ENCODE assay signal across 13 cellular contexts in genomic region chr3:134351421-134351820, GRCh38. TPM values are rescaled to one million over a fixed set of nuclear protein-coding genes. Genes with fewer than 3 reads are reported as not detected.
DNase-seq lines count a peak whose midpoint lies in the region; ATAC-seq and TF ChIP-seq lines count a peak whose summit lies in the region.
"Had no signal": no experiment of that assay in that cellular context is flagged by ENCODE, and none has a peak within 500 bp of the region (broad histone marks: within the 10 kb centered on the region; RNA-seq: fewer than 3 reads in every experiment).

No MANE protein-coding gene starts in this region.

- DNase-seq in activated effector memory CD4-positive, alpha-beta T cell treated with anti-CD3 and anti-CD28 coated beads, Interleukin-2, amount 50 U/mL, for 16 hours, result peak; percentile 10
- no peak for DNase-seq in activated effector memory CD4-positive, alpha-beta T cell treated with Interleukin-2 at 50 U/mL for 16 hours
- DNase-seq in esophagus muscularis mucosa (ENCODE audit: extremely low spot score) (no peak), omental fat pad (ENCODE audit: low spot score) (no peak), NCI-H187 (lab: John Stamatoyannopoulos, UW) (no peak)
- DNase-seq: activated CD8-positive, alpha-beta T cell treated with anti-CD3 and anti-CD28 coated beads, Interleukin-2, amount 10 ng/mL, durations not matched to agents 7 days and 5 days; kidney glomerular epithelial cell; NCI-H2081; stimulated activated CD4-positive, alpha-beta T cell treated with anti-CD3 and anti-CD28 coated beads, Interleukin-4, amount 100 ng/mL, for 4 hours had no signal

- H3K9me3 ChIP-seq in esophagus muscularis mucosa, result peaks cover 0 to 6% (median 3%) of the 10 kb centered on the region in 4 donors

- no peak overlapping the region for H3K4me3 ChIP-seq in esophagus muscularis mucosa

- peaks cover 45 to 70% (median 66%) of the 10 kb centered on the region in 4 donors for H3K4me1 ChIP-seq in esophagus muscularis mucosa

- TF ChIP-seq EP300 in esophagus muscularis mucosa (IDR thresholded peaks at IDR 0.05), result no peak

- intact Hi-C loops in esophagus muscularis mucosa (cut with DNase I), result no loop called here

- H3K27me3 ChIP-seq in esophagus muscularis mucosa, result no peaks in the 10 kb centered on the region

- WGBS in esophagus muscularis mucosa, result 72% methylated on average over 5 of the region's 5 CpGs

- TF ChIP-seq POLR2A in esophagus muscularis mucosa (IDR thresholded peaks at IDR 0.05; ENCODE audit: low read depth), result no peak

- TF ChIP-seq CTCF in esophagus muscularis mucosa (IDR thresholded peaks at IDR 0.05), result no peak
- no peak for TF ChIP-seq CTCF in omental fat pad (IDR thresholded peaks at IDR 0.05)

- ATAC-seq in omental fat pad (ENCODE audit: low FRiP score), result peak; percentile 8
- no peak for ATAC-seq in HG02678 (IDR thresholded peaks at IDR 0.05; ENCODE audit: unreplicated experiment)
- no peak for ATAC-seq in HG02870 (IDR thresholded peaks at IDR 0.05; ENCODE audit: unreplicated experiment)
- no peak for ATAC-seq in HG03439 (IDR thresholded peaks at IDR 0.05; ENCODE audit: unreplicated experiment)
- ATAC-seq: activated CD8-positive, alpha-beta T cell treated with anti-CD3 and anti-CD28 coated beads, Interleukin-2, amount 10 ng/mL, durations not matched to agents 7 days and 5 days; stimulated activated effector memory CD8-positive, alpha-beta T cell treated with anti-CD3 and anti-CD28 coated beads, Interleukin-12 subunit alpha, Interleukin-12 subunit beta, amount 100 ng/mL, for 72 hours had no signal

- peaks cover 17 to 55% (median 31%) of the 10 kb centered on the region in 4 donors for H3K36me3 ChIP-seq in esophagus muscularis mucosa

- peak overlapping the region in 3 of 4 donors; percentile 49 to 97 (median 70) for H3K27ac ChIP-seq in esophagus muscularis mucosa (replicated peaks in 1 of 4)

RNA-seq across cellular contexts. Expression of gene AMOTL2, which starts 22.8 kb away (rescaled TPM):
- total RNA-seq in esophagus muscularis mucosa, result 100 to 1,000 TPM; 111 to 313 (median 155) TPM
- total RNA-seq in omental fat pad, result 100 to 1,000 TPM in 3 of 4 donors, 10 to 100 TPM in 1; 99.0 to 201 (median 158) TPM
- total RNA-seq: activated CD8-positive, alpha-beta T cell treated with anti-CD3 and anti-CD28 coated beads, Interleukin-2, amount 10 ng/mL, durations not matched to agents 7 days and 5 days had no signal
